ENCODE assay signal across 1 cellular context in the genomic region with DNA sequence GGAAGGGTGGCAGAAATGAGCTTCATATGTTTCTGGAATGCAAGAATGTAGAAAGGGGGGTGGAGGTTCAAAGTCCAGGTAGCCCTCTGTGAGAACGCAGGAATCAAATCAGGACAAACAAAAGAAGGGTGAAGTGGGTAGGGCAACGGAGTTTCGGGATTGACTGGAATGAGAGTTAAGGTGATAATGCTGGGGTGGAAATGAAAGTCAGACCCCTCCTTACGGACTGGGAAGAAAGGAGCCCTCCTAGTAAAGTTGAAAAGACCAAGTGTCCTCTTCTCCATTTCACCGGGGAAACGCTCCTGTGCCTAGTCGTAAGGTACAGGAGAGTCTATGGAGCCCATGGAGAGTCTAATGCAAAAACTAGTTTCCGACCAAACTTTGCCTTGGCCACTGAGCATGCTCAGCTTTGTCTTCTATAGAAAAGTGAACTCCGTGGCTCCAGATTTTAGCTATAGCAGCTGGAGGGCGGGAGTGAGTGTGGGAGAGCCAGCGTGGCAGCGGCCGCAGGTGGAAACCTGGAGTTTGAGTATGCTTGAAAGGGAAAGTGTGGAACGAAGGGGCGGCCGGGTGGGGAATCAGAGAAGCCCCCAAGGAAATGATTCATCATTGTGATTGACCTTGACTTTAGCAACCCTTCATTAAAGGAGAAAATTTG.
TF ChIP-seq lines count a peak whose summit lies in the region.

No MANE protein-coding gene starts in this region.

TF ChIP-seq in HepG2, 621 proteins besides CTCF, POLR2A, EP300 and RAD21 (continued from another document and continues in another):
- TF ChIP-seq ZNF451 (CRISPR knock-in tag; IDR thresholded peaks at IDR 0.05) (no peak), CENPT (CRISPR knock-in tag; IDR thresholded peaks at IDR 0.05; ENCODE audit: low read depth) (no peak), ZNF318 (CRISPR knock-in tag; IDR thresholded peaks at IDR 0.05) (no peak), ZNF256 (CRISPR knock-in tag; conservative IDR thresholded peaks at IDR 0.05) (0 out of 2 replicates have a peak, but pooled peaks have one; percentile 18), SP1 (IDR thresholded peaks at IDR 0.05) (no peak), SP1 (CRISPR knock-in tag; IDR thresholded peaks at IDR 0.05) (no peak), E2F2 (CRISPR knock-in tag; IDR thresholded peaks at IDR 0.05; ENCODE audit: borderline replicate concordance) (no peak), HOXD1 (CRISPR knock-in tag; IDR thresholded peaks at IDR 0.05) (no peak), ZNF232 (CRISPR knock-in tag; IDR thresholded peaks at IDR 0.05; ENCODE audit: borderline replicate concordance) (no peak), ZBTB4 (CRISPR knock-in tag; IDR thresholded peaks at IDR 0.05; ENCODE audit: borderline replicate concordance) (no peak), PPARG (CRISPR knock-in tag; conservative IDR thresholded peaks at IDR 0.05) (no peak), PHF8 (CRISPR knock-in tag; IDR thresholded peaks at IDR 0.05) (no peak), ZFAT (CRISPR knock-in tag; conservative IDR thresholded peaks at IDR 0.05) (no peak)
- TF ChIP-seq, protein P1, sequence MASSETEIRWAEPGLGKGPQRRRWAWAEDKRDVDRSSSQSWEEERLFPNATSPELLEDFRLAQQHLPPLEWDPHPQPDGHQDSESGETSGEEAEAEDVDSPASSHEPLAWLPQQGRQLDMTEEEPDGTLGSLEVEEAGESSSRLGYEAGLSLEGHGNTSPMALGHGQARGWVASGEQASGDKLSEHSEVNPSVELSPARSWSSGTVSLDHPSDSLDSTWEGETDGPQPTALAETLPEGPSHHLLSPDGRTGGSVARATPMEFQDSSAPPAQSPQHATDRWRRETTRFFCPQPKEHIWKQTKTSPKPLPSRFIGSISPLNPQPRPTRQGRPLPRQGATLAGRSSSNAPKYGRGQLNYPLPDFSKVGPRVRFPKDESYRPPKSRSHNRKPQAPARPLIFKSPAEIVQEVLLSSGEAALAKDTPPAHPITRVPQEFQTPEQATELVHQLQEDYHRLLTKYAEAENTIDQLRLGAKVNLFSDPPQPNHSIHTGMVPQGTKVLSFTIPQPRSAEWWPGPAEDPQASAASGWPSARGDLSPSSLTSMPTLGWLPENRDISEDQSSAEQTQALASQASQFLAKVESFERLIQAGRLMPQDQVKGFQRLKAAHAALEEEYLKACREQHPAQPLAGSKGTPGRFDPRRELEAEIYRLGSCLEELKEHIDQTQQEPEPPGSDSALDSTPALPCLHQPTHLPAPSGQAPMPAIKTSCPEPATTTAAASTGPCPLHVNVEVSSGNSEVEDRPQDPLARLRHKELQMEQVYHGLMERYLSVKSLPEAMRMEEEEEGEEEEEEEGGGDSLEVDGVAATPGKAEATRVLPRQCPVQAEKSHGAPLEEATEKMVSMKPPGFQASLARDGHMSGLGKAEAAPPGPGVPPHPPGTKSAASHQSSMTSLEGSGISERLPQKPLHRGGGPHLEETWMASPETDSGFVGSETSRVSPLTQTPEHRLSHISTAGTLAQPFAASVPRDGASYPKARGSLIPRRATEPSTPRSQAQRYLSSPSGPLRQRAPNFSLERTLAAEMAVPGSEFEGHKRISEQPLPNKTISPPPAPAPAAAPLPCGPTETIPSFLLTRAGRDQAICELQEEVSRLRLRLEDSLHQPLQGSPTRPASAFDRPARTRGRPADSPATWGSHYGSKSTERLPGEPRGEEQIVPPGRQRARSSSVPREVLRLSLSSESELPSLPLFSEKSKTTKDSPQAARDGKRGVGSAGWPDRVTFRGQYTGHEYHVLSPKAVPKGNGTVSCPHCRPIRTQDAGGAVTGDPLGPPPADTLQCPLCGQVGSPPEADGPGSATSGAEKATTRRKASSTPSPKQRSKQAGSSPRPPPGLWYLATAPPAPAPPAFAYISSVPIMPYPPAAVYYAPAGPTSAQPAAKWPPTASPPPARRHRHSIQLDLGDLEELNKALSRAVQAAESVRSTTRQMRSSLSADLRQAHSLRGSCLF (CRISPR knock-in tag; IDR thresholded peaks at IDR 0.05; ENCODE audit: borderline replicate concordance): no peak
- TF ChIP-seq, protein P2, sequence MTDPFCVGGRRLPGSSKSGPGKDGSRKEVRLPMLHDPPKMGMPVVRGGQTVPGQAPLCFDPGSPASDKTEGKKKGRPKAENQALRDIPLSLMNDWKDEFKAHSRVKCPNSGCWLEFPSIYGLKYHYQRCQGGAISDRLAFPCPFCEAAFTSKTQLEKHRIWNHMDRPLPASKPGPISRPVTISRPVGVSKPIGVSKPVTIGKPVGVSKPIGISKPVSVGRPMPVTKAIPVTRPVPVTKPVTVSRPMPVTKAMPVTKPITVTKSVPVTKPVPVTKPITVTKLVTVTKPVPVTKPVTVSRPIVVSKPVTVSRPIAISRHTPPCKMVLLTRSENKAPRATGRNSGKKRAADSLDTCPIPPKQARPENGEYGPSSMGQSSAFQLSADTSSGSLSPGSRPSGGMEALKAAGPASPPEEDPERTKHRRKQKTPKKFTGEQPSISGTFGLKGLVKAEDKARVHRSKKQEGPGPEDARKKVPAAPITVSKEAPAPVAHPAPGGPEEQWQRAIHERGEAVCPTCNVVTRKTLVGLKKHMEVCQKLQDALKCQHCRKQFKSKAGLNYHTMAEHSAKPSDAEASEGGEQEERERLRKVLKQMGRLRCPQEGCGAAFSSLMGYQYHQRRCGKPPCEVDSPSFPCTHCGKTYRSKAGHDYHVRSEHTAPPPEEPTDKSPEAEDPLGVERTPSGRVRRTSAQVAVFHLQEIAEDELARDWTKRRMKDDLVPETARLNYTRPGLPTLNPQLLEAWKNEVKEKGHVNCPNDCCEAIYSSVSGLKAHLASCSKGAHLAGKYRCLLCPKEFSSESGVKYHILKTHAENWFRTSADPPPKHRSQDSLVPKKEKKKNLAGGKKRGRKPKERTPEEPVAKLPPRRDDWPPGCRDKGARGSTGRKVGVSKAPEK (CRISPR knock-in tag; IDR thresholded peaks at IDR 0.05; ENCODE audit: borderline replicate concordance): no peak
- TF ChIP-seq, protein P3, sequence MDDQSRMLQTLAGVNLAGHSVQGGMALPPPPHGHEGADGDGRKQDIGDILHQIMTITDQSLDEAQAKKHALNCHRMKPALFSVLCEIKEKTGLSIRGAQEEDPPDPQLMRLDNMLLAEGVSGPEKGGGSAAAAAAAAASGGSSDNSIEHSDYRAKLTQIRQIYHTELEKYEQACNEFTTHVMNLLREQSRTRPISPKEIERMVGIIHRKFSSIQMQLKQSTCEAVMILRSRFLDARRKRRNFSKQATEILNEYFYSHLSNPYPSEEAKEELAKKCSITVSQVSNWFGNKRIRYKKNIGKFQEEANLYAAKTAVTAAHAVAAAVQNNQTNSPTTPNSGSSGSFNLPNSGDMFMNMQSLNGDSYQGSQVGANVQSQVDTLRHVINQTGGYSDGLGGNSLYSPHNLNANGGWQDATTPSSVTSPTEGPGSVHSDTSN (CRISPR knock-in tag; IDR thresholded peaks at IDR 0.05; ENCODE audit: borderline replicate concordance): no peak
